8 cellular contexts compared by ENCODE assay signal in the genomic region with DNA sequence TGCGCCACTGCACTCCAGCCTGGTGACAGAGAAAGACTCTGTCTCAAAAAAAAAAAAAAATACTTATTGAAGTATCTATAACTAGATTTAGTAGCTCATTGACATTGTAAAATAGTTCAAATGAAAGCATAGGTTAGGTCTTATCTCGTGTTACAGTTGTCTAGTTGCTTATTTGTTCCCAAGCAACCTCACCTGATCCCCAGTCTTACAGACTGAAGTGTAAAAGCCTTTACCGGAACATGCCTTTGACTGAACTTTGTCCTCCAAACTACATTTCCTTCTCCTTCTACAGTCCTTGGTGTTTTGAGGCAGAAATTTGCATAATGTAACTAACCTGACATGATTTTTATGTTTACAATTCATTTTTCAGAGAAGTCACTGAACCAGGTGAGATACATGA.
"Had no signal": no experiment of that assay in that cellular context is flagged by ENCODE, and none has a peak within 500 bp of the region (broad histone marks: within the 10 kb centered on the region; RNA-seq: fewer than 3 reads in every experiment).

No MANE protein-coding gene starts in this region.

- H3K4me3 ChIP-seq: GM23338 had no signal

- H3K27me3 Mint-ChIP-seq: IgD-negative memory B cell had no signal

- H3K4me1 Mint-ChIP-seq: H9 had no signal

- H3K4me3 Mint-ChIP-seq: GM23338, H9, IgD-negative memory B cell had no signal

- DNase-seq: H9, HCEC 1CT, KBM-7 had no signal

- FAIRE-seq: H1, H54, HepG2 had no signal

- ATAC-seq: GM23338, HepG2 had no signal

- H3K27ac Mint-ChIP-seq: GM23338, H9, IgD-negative memory B cell had no signal

- H3K36me3 Mint-ChIP-seq: IgD-negative memory B cell had no signal
